ENCODE assay signal across 13 cellular contexts in genomic region chr3:179853176-179853575, GRCh38.
DNase-seq lines count a peak whose midpoint lies in the region; ATAC-seq and TF ChIP-seq lines count a peak whose summit lies in the region.
"Had no signal": no experiment of that assay in that cellular context is flagged by ENCODE, and none has a peak within 500 bp of the region (broad histone marks: within the 10 kb centered on the region; RNA-seq: fewer than 3 reads in every experiment).

No MANE protein-coding gene starts in this region.

- in situ Hi-C loops in GM13976 (cut with MboI; ENCODE audit: low sequenced_read_pairs, unreplicated experiment): no loop called here

- TF ChIP-seq POLR2A in NB4 (IDR thresholded peaks at IDR 0.05; ENCODE audit: extremely low read depth, insufficient read length): no peak

- peaks cover 5 to 7% (median 5%) of the 10 kb centered on the region in 3 donors for H3K27me3 Mint-ChIP-seq in CD14-positive monocyte (ENCODE audit: low read depth in 3 of 3)
- H3K27me3 Mint-ChIP-seq in natural killer cell treated with Interleukin-12 subunit alpha and Interleukin-12 subunit beta and Interleukin-15 and Interleukin-18, amount 100 ng/mL, for 72 hours: peaks cover 13 to 26% of the 10 kb centered on the region in 2 donors

- H3K4me3 Mint-ChIP-seq in CD14-positive monocyte: no peak overlapping the region
- no peak overlapping the region for H3K4me3 Mint-ChIP-seq in natural killer cell treated with Interleukin-12 subunit alpha and Interleukin-12 subunit beta and Interleukin-15 and Interleukin-18, amount 100 ng/mL, for 72 hours
- H3K4me3 Mint-ChIP-seq: memory B cell; T-helper 1 cell treated with Interleukin-12 subunit alpha and Interleukin-12 subunit beta and Interleukin-4 antibody, amounts not matched to agents 30 μg/mL and 1 μg/mL, for 36 hours had no signal

- peaks cover 0 to 4% (median 0%) of the 10 kb centered on the region in 7 donors for H3K9me3 Mint-ChIP-seq in CD14-positive monocyte
- peaks cover 3% of the 10 kb centered on the region for H3K9me3 Mint-ChIP-seq in natural killer cell treated with Interleukin-12 subunit alpha and Interleukin-12 subunit beta and Interleukin-15 and Interleukin-18, amount 100 ng/mL, for 72 hours
- H3K9me3 Mint-ChIP-seq: memory B cell; T-helper 1 cell treated with Interleukin-12 subunit alpha and Interleukin-12 subunit beta and Interleukin-4 antibody, amounts not matched to agents 30 μg/mL and 1 μg/mL, for 36 hours had no signal

- no peak for ATAC-seq in HG03095 (IDR thresholded peaks at IDR 0.05; ENCODE audit: unreplicated experiment)
- ATAC-seq in natural killer cell treated with Interleukin-12 subunit alpha and Interleukin-12 subunit beta and Interleukin-15 and Interleukin-18, amount 100 ng/mL, for 72 hours: no peak

- no peak for TF ChIP-seq CTCF in GM13976 (IDR thresholded peaks at IDR 0.05; ENCODE audit: borderline replicate concordance, control extremely low read depth, extremely low read depth, insufficient read depth, missing control alignments)
- TF ChIP-seq CTCF in NB4 (IDR thresholded peaks at IDR 0.05; ENCODE audit: low read depth, low read length): no peak
- no peak for TF ChIP-seq CTCF in CD14-positive monocyte (IDR thresholded peaks at IDR 0.05)

- DNase-seq in GM13976 (ENCODE audit: low spot score) (peak; percentile 18), HCEC 1CT (peak; percentile 85), NB4 (ENCODE audit: low read depth) (peak; percentile 14), hepatic stellate cell (ENCODE audit: low spot score) (peak; percentile 24), CD14-positive monocyte (ENCODE audit: low spot score) (no peak), NCI-H1105 treated with DMSO at 0.1 percent for 48 hours (lab: John Stamatoyannopoulos, UW) (no peak)
- DNase-seq in natural killer cell treated with Interleukin-12 subunit alpha and Interleukin-12 subunit beta and Interleukin-15 and Interleukin-18, amount 100 ng/mL, for 72 hours (ENCODE audit: low spot score): no peak
- DNase-seq: activated naive CD4-positive, alpha-beta T cell treated with anti-CD3 and anti-CD28 coated beads, Interleukin-2, amount 50 U/mL, for 16 hours; erythroblast; NCI-H187 treated with DMSO at 0.1 percent for 48 hours had no signal

- no peaks in the 10 kb centered on the region for H3K36me3 Mint-ChIP-seq in CD14-positive monocyte
- H3K36me3 Mint-ChIP-seq in natural killer cell treated with Interleukin-12 subunit alpha and Interleukin-12 subunit beta and Interleukin-15 and Interleukin-18, amount 100 ng/mL, for 72 hours: no peaks in the 10 kb centered on the region
- H3K36me3 Mint-ChIP-seq: memory B cell had no signal

- H3K4me3 ChIP-seq in NB4 (ENCODE audit: low read depth, low read length): no peak overlapping the region

- no peak overlapping the region for H3K27ac Mint-ChIP-seq in CD14-positive monocyte
- H3K27ac Mint-ChIP-seq in natural killer cell treated with Interleukin-12 subunit alpha and Interleukin-12 subunit beta and Interleukin-15 and Interleukin-18, amount 100 ng/mL, for 72 hours: no peak overlapping the region
- H3K27ac Mint-ChIP-seq: memory B cell; T-helper 1 cell treated with Interleukin-12 subunit alpha and Interleukin-12 subunit beta and Interleukin-4 antibody, amounts not matched to agents 30 μg/mL and 1 μg/mL, for 36 hours had no signal

- H3K4me1 Mint-ChIP-seq in CD14-positive monocyte: peaks cover 9% of the 10 kb centered on the region
- no peaks in the 10 kb centered on the region for H3K4me1 Mint-ChIP-seq in natural killer cell treated with Interleukin-12 subunit alpha and Interleukin-12 subunit beta and Interleukin-15 and Interleukin-18, amount 100 ng/mL, for 72 hours (ENCODE audit: low read depth in 2 of 2)
- H3K4me1 Mint-ChIP-seq: memory B cell had no signal

- intact Hi-C loops in CD14-positive monocyte (cut with micrococcal nuclease): no loop called here

Comparison
In these comparisons a context has a peak if more than half of its experiments do, and no peak if none do; other contexts are left out.
1. DNase-seq: peak in GM13976 (single experiment), HCEC 1CT (single experiment), NB4 (single experiment) and hepatic stellate cell (single experiment); none in CD14-positive monocyte (single experiment), natural killer cell treated with Interleukin-12 subunit alpha and Interleukin-12 subunit beta and Interleukin-15 and Interleukin-18, amount 100 ng/mL, for 72 hours (single experiment) and NCI-H1105 treated with DMSO at 0.1 percent for 48 hours (single experiment).